19 cellular contexts compared by ENCODE assay signal in the genomic region with DNA sequence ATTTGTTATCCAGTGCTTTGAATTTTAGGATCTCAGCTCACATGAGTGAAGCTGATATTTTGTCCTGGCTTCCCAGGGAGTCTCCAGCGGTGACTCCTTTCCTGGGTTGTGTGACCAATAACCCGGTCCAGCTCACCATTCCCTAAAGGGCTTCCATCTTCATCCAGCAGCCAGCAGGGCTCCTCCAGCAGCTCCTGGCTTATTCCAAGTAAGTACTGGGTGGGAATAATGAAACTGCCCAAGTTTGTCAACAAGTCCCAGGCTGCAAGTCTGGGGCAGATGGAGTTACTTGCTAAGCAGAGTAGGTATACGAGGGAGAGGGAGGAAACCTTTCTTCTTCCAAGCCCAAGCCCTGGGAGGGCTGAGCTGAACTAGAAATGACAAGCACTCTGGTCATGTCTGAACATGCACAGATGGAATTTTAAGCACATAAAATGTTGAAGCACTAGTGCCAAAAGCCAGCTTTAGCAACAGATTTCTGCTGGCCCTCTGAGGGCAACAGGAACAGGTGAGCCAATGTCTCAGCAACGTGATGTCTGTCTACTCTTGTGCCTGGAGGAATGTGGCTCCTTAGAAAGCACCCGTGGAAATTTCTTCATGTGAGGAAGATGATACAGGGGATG.
A peak's percentile ranks its signal among the peaks of the same experiment; 100 is the strongest.
DNase-seq lines count a peak whose midpoint lies in the region; TF ChIP-seq lines count a peak whose summit lies in the region.
"Had no signal": no experiment of that assay in that cellular context is flagged by ENCODE, and none has a peak within 500 bp of the region (broad histone marks: within the 10 kb centered on the region; RNA-seq: fewer than 3 reads in every experiment).

No MANE protein-coding gene starts in this region.

- H3K4me1 ChIP-seq in neuronal stem cell (ENCODE audit: control insufficient read depth in 2 of 2, insufficient read depth in 1 of 2, low read depth in 1 of 2, low read length in 2 of 2), result peaks cover 0 to 7% of the 10 kb centered on the region in 2 donors
- H3K4me1 ChIP-seq: BE2C, gastrocnemius medialis, Peyer's patch had no signal

- H3K4me2 ChIP-seq in neuronal stem cell (ENCODE audit: insufficient read depth, low read length, poor library complexity, severe bottlenecking), result no peak overlapping the region

- H3K27me3 Mint-ChIP-seq in progenitor cell of endocrine pancreas, result peaks cover 6% of the 10 kb centered on the region

- WGBS in neuronal stem cell (ENCODE audit: extremely low coverage in 2 of 2, insufficient read length in 2 of 2, insufficient replicate concordance in 1 of 2), 2 donors, result no CpG with 5 or more reads among the region's 5 CpGs

- H3K9me3 ChIP-seq in neuronal stem cell (replicated peaks in 1 of 2; ENCODE audit: control insufficient read depth in 2 of 2, insufficient read depth in 1 of 2, low read depth in 1 of 2, low read length in 2 of 2), result no peaks in the 10 kb centered on the region
- H3K9me3 ChIP-seq: BE2C, gastrocnemius medialis, Peyer's patch, thoracic aorta had no signal

- no peaks in the 10 kb centered on the region for H3K79me1 ChIP-seq in neuronal stem cell (ENCODE audit: low read depth, low read length)

- POLR2A ChIA-PET in RWPE1 (lab: Yijun Ruan, JAX; ENCODE audit: low non-redundant PET), result no interaction called here

- DNase-seq in EL, result peak; percentile 9
- DNase-seq in RWPE1 (ENCODE audit: low spot score), result peak; percentile 38
- DNase-seq in epithelial cell of esophagus (ENCODE audit: low read depth), result peak; percentile 76
- no peak for DNase-seq in neuronal stem cell (ENCODE audit: low spot score)
- DNase-seq in NOMO-1 treated with dmso at 0.1 percent for 144 hours (lab: John Stamatoyannopoulos, UW; ENCODE audit: unreplicated experiment), result no peak
- DNase-seq in progenitor cell of endocrine pancreas (ENCODE audit: low spot score, unreplicated experiment), result no peak
- no peak for DNase-seq in NCI-H524 treated with DMSO at 0.1 percent for 48 hours (lab: John Stamatoyannopoulos, UW)
- no peak for DNase-seq in midbrain (lab: John Stamatoyannopoulos, UW)
- DNase-seq: activated CD4-positive, alpha-beta T cell treated with anti-CD3 and anti-CD28 coated beads for 48 hours; activated gamma-delta T cell; amygdala; BE2C; gastrocnemius medialis; naive thymus-derived CD8-positive, alpha-beta T cell; NCI-H2171 treated with DMSO at 0.1 percent for 48 hours; NCI-H82; Peyer's patch had no signal

- CTCF ChIA-PET in RWPE1 (lab: Yijun Ruan, JAX), result interaction anchor here (0.6 to 2.5 kb wide), 3 partner anchors 83 to 319 kb away, joined by 4 to 9 read pairs (median 7); no protein-coding TSS in a partner anchor

- TF ChIP-seq CTCF in RWPE1 (conservative IDR thresholded peaks at IDR 0.05; ENCODE audit: low read depth) (no peak), epithelial cell of esophagus (IDR thresholded peaks at IDR 0.05; ENCODE audit: insufficient read depth, low read depth, low read length, missing control alignments) (no peak), progenitor cell of endocrine pancreas (IDR thresholded peaks at IDR 0.05; ENCODE audit: unreplicated experiment) (no peak)

- no peak overlapping the region for H2BK5ac ChIP-seq in neuronal stem cell (ENCODE audit: low read length)

- H4K91ac ChIP-seq in neuronal stem cell (ENCODE audit: low read depth, low read length, poor library complexity), result no peak overlapping the region

- H3K4me1 Mint-ChIP-seq in progenitor cell of endocrine pancreas (ENCODE audit: low read depth), result no peaks in the 10 kb centered on the region
- H3K4me1 Mint-ChIP-seq: naive thymus-derived CD8-positive, alpha-beta T cell had no signal

- H2AK5ac ChIP-seq in neuronal stem cell (ENCODE audit: low read depth, low read length), result no peak overlapping the region

- H2AFZ ChIP-seq in neuronal stem cell (ENCODE audit: low read length), result no peak overlapping the region

- no peak overlapping the region for H3K4ac ChIP-seq in neuronal stem cell (ENCODE audit: low read length)

- H3K27ac ChIP-seq in RWPE1 (peak overlapping the region; percentile 82), neuronal stem cell (replicated peaks; ENCODE audit: low read length) (no peak overlapping the region)
- H3K27ac ChIP-seq: gastrocnemius medialis, Peyer's patch, thoracic aorta had no signal

- H2BK12ac ChIP-seq in neuronal stem cell (ENCODE audit: low read length), result no peak overlapping the region

- no peak overlapping the region for H4K8ac ChIP-seq in neuronal stem cell (ENCODE audit: low read depth, low read length)

- no peak overlapping the region for H2BK15ac ChIP-seq in neuronal stem cell (ENCODE audit: low read length)

- no peak overlapping the region for H3K9ac ChIP-seq in neuronal stem cell (ENCODE audit: low read depth, low read length, poor library complexity)

- H3K18ac ChIP-seq in neuronal stem cell (ENCODE audit: low read length), result peak overlapping the region; percentile 32

- H3K23ac ChIP-seq in neuronal stem cell (ENCODE audit: low read depth, low read length, poor library complexity), result no peak overlapping the region

- no peaks in the 10 kb centered on the region for H3K9me3 Mint-ChIP-seq in progenitor cell of endocrine pancreas (ENCODE audit: low read depth)
- H3K9me3 Mint-ChIP-seq: naive thymus-derived CD8-positive, alpha-beta T cell had no signal

- H3K27ac Mint-ChIP-seq in progenitor cell of endocrine pancreas, result no peak overlapping the region
- H3K27ac Mint-ChIP-seq: naive thymus-derived CD8-positive, alpha-beta T cell had no signal

- no peaks in the 10 kb centered on the region for H3K36me3 ChIP-seq in neuronal stem cell (replicated peaks in 1 of 2; ENCODE audit: control insufficient read depth in 2 of 2, insufficient read depth in 2 of 2, low read length in 2 of 2)
- H3K36me3 ChIP-seq: BE2C, gastrocnemius medialis, Peyer's patch, thoracic aorta had no signal

- H3K36me3 Mint-ChIP-seq in progenitor cell of endocrine pancreas (ENCODE audit: insufficient read depth), result no peaks in the 10 kb centered on the region
- H3K36me3 Mint-ChIP-seq: naive thymus-derived CD8-positive, alpha-beta T cell had no signal

- H3K4me3 ChIP-seq in epithelial cell of esophagus (ENCODE audit: low read length) (no peak overlapping the region), neuronal stem cell (ENCODE audit: low read length in 2 of 2) (no peak overlapping the region)
- H3K4me3 ChIP-seq: gastrocnemius medialis, K562, Peyer's patch, thoracic aorta had no signal

- H3K4me3 Mint-ChIP-seq in progenitor cell of endocrine pancreas (ENCODE audit: low read depth), result no peak overlapping the region
- H3K4me3 Mint-ChIP-seq: naive thymus-derived CD8-positive, alpha-beta T cell had no signal

- H2BK120ac ChIP-seq in neuronal stem cell (ENCODE audit: low read depth, low read length), result no peak overlapping the region

- H3K14ac ChIP-seq in neuronal stem cell (ENCODE audit: low read length), result no peak overlapping the region

- H3K27me3 ChIP-seq in neuronal stem cell (ENCODE audit: control insufficient read depth in 3 of 3, insufficient read depth in 3 of 3, low read depth in 1 of 3, low read length in 3 of 3), result no peaks in the 10 kb centered on the region
- H3K27me3 ChIP-seq: BE2C, gastrocnemius medialis, Peyer's patch had no signal

Comparison
In these comparisons a context has a peak if more than half of its experiments do, and no peak if none do; other contexts are left out.
1. DNase-seq: peak in EL (single experiment), RWPE1 (single experiment) and epithelial cell of esophagus (single experiment); none in neuronal stem cell (single experiment), NOMO-1 treated with dmso at 0.1 percent for 144 hours (single experiment), progenitor cell of endocrine pancreas (single experiment), NCI-H524 treated with DMSO at 0.1 percent for 48 hours (single experiment) and midbrain (single experiment).